In the genomic region with DNA sequence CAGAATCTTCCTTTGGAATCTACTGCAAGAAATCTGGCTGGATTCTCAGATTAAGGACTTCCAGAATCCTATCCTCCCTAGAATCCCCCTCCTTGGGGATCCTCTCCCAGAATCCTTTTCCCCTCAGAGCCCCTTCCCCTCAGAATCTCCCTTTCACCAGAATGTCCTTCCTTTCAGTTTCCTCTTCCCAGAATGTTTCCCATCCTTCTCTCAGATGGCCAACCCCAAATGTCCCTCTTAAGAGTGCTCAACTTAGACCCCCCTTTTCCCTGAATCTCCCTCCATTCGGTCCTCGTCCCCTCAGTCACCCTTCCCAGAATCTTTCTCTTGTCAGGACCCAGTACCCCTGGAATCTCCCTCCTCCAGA, we compare ENCODE assay signal across 8 cellular contexts. TPM values are rescaled to one million over a fixed set of nuclear protein-coding genes. Genes with fewer than 3 reads are reported as not detected.
DNase-seq lines count a peak whose midpoint lies in the region; ATAC-seq, FAIRE-seq and TF ChIP-seq lines count a peak whose summit lies in the region.

No MANE protein-coding gene starts in this region.

- ATAC-seq in SK-N-SH treated with all-trans-retinoic acid at 6 μM for 48 hours: no peak

- H3K27me3 Mint-ChIP-seq in activated naive CD8-positive, alpha-beta T cell: no peaks in the 10 kb centered on the region
- peaks cover 16 to 21% (median 17%) of the 10 kb centered on the region in 3 donors for H3K27me3 Mint-ChIP-seq in immature natural killer cell (ENCODE audit: low read depth in 3 of 3)

- H3K4me1 Mint-ChIP-seq in activated naive CD8-positive, alpha-beta T cell (ENCODE audit: low read depth): peaks cover 37% of the 10 kb centered on the region
- peaks cover 35 to 43% of the 10 kb centered on the region in 2 donors for H3K4me1 Mint-ChIP-seq in immature natural killer cell

- H3K9ac ChIP-seq in SK-N-SH (peak overlapping the region; percentile 87), subcutaneous abdominal adipose tissue (ENCODE audit: low read length in 5 of 5) (peak overlapping the region in 4 of 5 donors; percentile 63 to 94 (median 89))

- DNase-seq in SK-N-SH: no peak
- no peak for DNase-seq in immature natural killer cell
- no peak for DNase-seq in urothelium cell line (ENCODE audit: low spot score)
- DNase-seq in effector CD8-positive, alpha-beta T cell (lab: John Stamatoyannopoulos, UW): no peak
- DNase-seq in RCC 7860 (ENCODE audit: low spot score): no peak

- no peaks in the 10 kb centered on the region for H3K9me3 ChIP-seq in SK-N-SH
- H3K9me3 ChIP-seq in subcutaneous abdominal adipose tissue (ENCODE audit: control insufficient read depth in 5 of 5, low read length in 5 of 5): no peaks in the 10 kb centered on the region

- no peak for TF ChIP-seq EP300 in SK-N-SH (IDR thresholded peaks at IDR 0.05; ENCODE audit: borderline replicate concordance in 1 of 2, low read depth in 1 of 2, low read length in 1 of 2)

- WGBS in SK-N-SH (ENCODE audit: low lambda C conversion rate): 5% methylated on average over 2 of the region's 2 CpGs

- peak overlapping the region; percentile 100 for H3K27ac Mint-ChIP-seq in activated naive CD8-positive, alpha-beta T cell
- peak overlapping the region; percentile 93 to 99 (median 98) for H3K27ac Mint-ChIP-seq in immature natural killer cell

- no peaks in the 10 kb centered on the region for H3K9me3 Mint-ChIP-seq in activated naive CD8-positive, alpha-beta T cell (ENCODE audit: low read depth)
- H3K9me3 Mint-ChIP-seq in immature natural killer cell: no peaks in the 10 kb centered on the region

- H3K4me3 Mint-ChIP-seq in activated naive CD8-positive, alpha-beta T cell: peak overlapping the region; percentile 100
- H3K4me3 Mint-ChIP-seq in immature natural killer cell: peak overlapping the region; percentile 93 to 99 (median 95)

- TF ChIP-seq CTCF in SK-N-SH (IDR thresholded peaks at IDR 0.05): no peak

- H3K27ac ChIP-seq in SK-N-SH (ENCODE audit: low read depth in 2 of 2, low read length in 1 of 2): peak overlapping the region; percentile 85 to 92; a peak in 3 of 4 replicates
- peak overlapping the region; percentile 82 for H3K27ac ChIP-seq in subcutaneous abdominal adipose tissue (ENCODE audit: low read depth, low read length)

- H3K79me2 ChIP-seq in SK-N-SH (ENCODE audit: insufficient read depth): peaks cover 25% of the 10 kb centered on the region

- H3K4me2 ChIP-seq in SK-N-SH: peak overlapping the region; percentile 92

- H3K4me3 ChIP-seq in SK-N-SH (ENCODE audit: low read depth in 2 of 2, low read length in 1 of 2) (peak overlapping the region; percentile 67 to 68), subcutaneous abdominal adipose tissue (ENCODE audit: low read depth in 1 of 5, low read length in 5 of 5) (peak overlapping the region; percentile 54 to 96 (median 93))

- no peaks in the 10 kb centered on the region for H3K9me2 ChIP-seq in SK-N-SH

- H3F3A ChIP-seq in SK-N-SH (replicated peaks; ENCODE audit: insufficient read depth): peaks cover 36% of the 10 kb centered on the region

- CTCF ChIA-PET in SK-N-SH (lab: Yijun Ruan, JAX): interaction anchor here (0.7 to 3.4 kb wide), 9 partner anchors 9 to 115 kb away, joined by 3 to 18 read pairs (median 4); a partner anchor contains a TSS

- POLR2A ChIA-PET in SK-N-SH (lab: Yijun Ruan, JAX): interaction anchor here (0.6 to 1.7 kb wide), 22 partner anchors 9 to 1062 kb away, joined by 3 to 39 read pairs (median 7); a partner anchor contains a TSS

- peaks cover 11% of the 10 kb centered on the region for H3K36me3 Mint-ChIP-seq in activated naive CD8-positive, alpha-beta T cell
- peaks cover 6 to 24% (median 14%) of the 10 kb centered on the region in 3 donors for H3K36me3 Mint-ChIP-seq in immature natural killer cell

- FAIRE-seq in urothelium cell line (lab: Jason Lieb, UNC) (no peak), RCC 7860 (lab: Jason Lieb, UNC) (no peak)

- H3K4me1 ChIP-seq in SK-N-SH (ENCODE audit: control insufficient read depth in 1 of 2, insufficient read depth in 2 of 2, low read depth in 1 of 2, low read length in 1 of 2) (peaks cover 12 to 15% of the 10 kb centered on the region in 2 experiments; a peak in 2 of 4 replicates), subcutaneous abdominal adipose tissue (ENCODE audit: control insufficient read depth in 5 of 5, insufficient read depth in 5 of 5, low read length in 5 of 5) (peaks cover 6 to 33% (median 27%) of the 10 kb centered on the region in 5 donors)

- H4K20me1 ChIP-seq in SK-N-SH (ENCODE audit: insufficient read depth): peaks cover 14% of the 10 kb centered on the region

- H3K27me3 ChIP-seq in SK-N-SH (ENCODE audit: insufficient read depth) (no peaks in the 10 kb centered on the region), subcutaneous abdominal adipose tissue (ENCODE audit: control insufficient read depth in 5 of 5, insufficient read depth in 4 of 5, low read length in 5 of 5) (no peaks in the 10 kb centered on the region)

- H2AFZ ChIP-seq in SK-N-SH (ENCODE audit: low read depth): no peak overlapping the region; the same call in 1 of the 2 replicates

- no peak for TF ChIP-seq RAD21 in SK-N-SH (IDR thresholded peaks at IDR 0.05; ENCODE audit: low read length)

- H3K36me3 ChIP-seq in SK-N-SH (replicated peaks in 1 of 2; ENCODE audit: control insufficient read depth in 1 of 2, insufficient read depth in 2 of 2, low read length in 1 of 2): peaks cover 21 to 33% of the 10 kb centered on the region in 2 experiments
- peaks cover 0 to 29% (median 24%) of the 10 kb centered on the region in 5 donors for H3K36me3 ChIP-seq in subcutaneous abdominal adipose tissue (ENCODE audit: control insufficient read depth in 5 of 5, insufficient read depth in 5 of 5, low read length in 5 of 5)

TF ChIP-seq in SK-N-SH, 30 proteins besides CTCF, POLR2A, EP300 and RAD21 (continues in another document):
- TF ChIP-seq ELF1 (IDR thresholded peaks at IDR 0.05) (no peak), MEF2A (IDR thresholded peaks at IDR 0.05; ENCODE audit: borderline replicate concordance, low read depth) (no peak)
- TF ChIP-seq, protein P1, sequence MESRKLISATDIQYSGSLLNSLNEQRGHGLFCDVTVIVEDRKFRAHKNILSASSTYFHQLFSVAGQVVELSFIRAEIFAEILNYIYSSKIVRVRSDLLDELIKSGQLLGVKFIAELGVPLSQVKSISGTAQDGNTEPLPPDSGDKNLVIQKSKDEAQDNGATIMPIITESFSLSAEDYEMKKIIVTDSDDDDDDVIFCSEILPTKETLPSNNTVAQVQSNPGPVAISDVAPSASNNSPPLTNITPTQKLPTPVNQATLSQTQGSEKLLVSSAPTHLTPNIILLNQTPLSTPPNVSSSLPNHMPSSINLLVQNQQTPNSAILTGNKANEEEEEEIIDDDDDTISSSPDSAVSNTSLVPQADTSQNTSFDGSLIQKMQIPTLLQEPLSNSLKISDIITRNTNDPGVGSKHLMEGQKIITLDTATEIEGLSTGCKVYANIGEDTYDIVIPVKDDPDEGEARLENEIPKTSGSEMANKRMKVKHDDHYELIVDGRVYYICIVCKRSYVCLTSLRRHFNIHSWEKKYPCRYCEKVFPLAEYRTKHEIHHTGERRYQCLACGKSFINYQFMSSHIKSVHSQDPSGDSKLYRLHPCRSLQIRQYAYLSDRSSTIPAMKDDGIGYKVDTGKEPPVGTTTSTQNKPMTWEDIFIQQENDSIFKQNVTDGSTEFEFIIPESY (IDR thresholded peaks at IDR 0.05; ENCODE audit: borderline replicate concordance, low read depth): no peak

TF ChIP-seq in SK-N-SH treated with all-trans-retinoic acid at 6 μM for 48 hours, 23 proteins besides CTCF, POLR2A, EP300 and RAD21 (continues in another document):
- TF ChIP-seq, protein P2, sequence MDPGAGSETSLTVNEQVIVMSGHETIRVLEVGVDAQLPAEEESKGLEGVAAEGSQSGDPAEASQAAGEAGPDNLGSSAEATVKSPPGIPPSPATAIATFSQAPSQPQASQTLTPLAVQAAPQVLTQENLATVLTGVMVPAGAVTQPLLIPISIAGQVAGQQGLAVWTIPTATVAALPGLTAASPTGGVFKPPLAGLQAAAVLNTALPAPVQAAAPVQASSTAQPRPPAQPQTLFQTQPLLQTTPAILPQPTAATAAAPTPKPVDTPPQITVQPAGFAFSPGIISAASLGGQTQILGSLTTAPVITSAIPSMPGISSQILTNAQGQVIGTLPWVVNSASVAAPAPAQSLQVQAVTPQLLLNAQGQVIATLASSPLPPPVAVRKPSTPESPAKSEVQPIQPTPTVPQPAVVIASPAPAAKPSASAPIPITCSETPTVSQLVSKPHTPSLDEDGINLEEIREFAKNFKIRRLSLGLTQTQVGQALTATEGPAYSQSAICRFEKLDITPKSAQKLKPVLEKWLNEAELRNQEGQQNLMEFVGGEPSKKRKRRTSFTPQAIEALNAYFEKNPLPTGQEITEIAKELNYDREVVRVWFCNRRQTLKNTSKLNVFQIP (CRISPR knock-in tag; IDR thresholded peaks at IDR 0.05; ENCODE audit: borderline replicate concordance, low read depth): no peak
- TF ChIP-seq GLIS3 (CRISPR knock-in tag; IDR thresholded peaks at IDR 0.05): no peak
- TF ChIP-seq TOX (CRISPR knock-in tag; IDR thresholded peaks at IDR 0.05; ENCODE audit: borderline replicate concordance): no peak
- no peak for TF ChIP-seq CSDC2 (CRISPR knock-in tag; IDR thresholded peaks at IDR 0.05)

RNA-seq across cellular contexts. Expression of a gene that starts 0.6 kb away (rescaled TPM):
- polyA plus RNA-seq in SK-N-SH (2012; rRNA removed) (5,038 and 7,541 TPM in 2 replicates), immature natural killer cell (1,000 to 10,000 TPM in 1 of 3 donors, 100 to 1,000 TPM in 2; 733 to 1,627 (median 903) TPM)
- polyA plus RNA-seq in SK-N-SH (2012; cell fraction: cytosol; rRNA removed): 3,850 and 5,242 TPM in 2 replicates
- 1,787 and 2,864 TPM in 2 replicates for polyA plus RNA-seq in SK-N-SH (2012; cell fraction: nucleus; rRNA removed)

RNA-seq across cellular contexts. Expression of a gene that starts 9.0 kb away (rescaled TPM):
- 115 and 137 TPM in 2 replicates for polyA plus RNA-seq in SK-N-SH (2012; rRNA removed)
- 78.5 and 93.1 TPM in 2 replicates for polyA plus RNA-seq in SK-N-SH (2012; cell fraction: cytosol; rRNA removed)
- polyA plus RNA-seq in SK-N-SH (2012; cell fraction: nucleus; rRNA removed): 474 and 528 TPM in 2 replicates
- 100 to 1,000 TPM in 1 of 3 donors, 10 to 100 TPM in 2; 30.5 to 114 (median 67.0) TPM for polyA plus RNA-seq in immature natural killer cell

RNA-seq across cellular contexts. Expression of a gene that starts 23.9 kb away (rescaled TPM):
- polyA plus RNA-seq in SK-N-SH (2012; rRNA removed) (13.6 and 13.8 TPM in 2 replicates), immature natural killer cell (1 to 10 TPM in 2 of 3 donors, not detected in 1; 3.7 to 4.3 TPM)
- polyA plus RNA-seq in SK-N-SH (2012; cell fraction: cytosol; rRNA removed): 2.8 and 4.6 TPM in 2 replicates
- 85.4 and 89.2 TPM in 2 replicates for polyA plus RNA-seq in SK-N-SH (2012; cell fraction: nucleus; rRNA removed)

RNA-seq across cellular contexts. Expression of a gene that starts 29.7 kb away (rescaled TPM):
- 19.7 and 49.3 TPM in 2 replicates for polyA plus RNA-seq in SK-N-SH (2012; rRNA removed)
- polyA plus RNA-seq in SK-N-SH (2012; cell fraction: cytosol; rRNA removed): 21.0 and 26.5 TPM in 2 replicates
- 127 and 135 TPM in 2 replicates for polyA plus RNA-seq in SK-N-SH (2012; cell fraction: nucleus; rRNA removed)
- 100 to 1,000 TPM; 305 to 745 (median 318) TPM for polyA plus RNA-seq in immature natural killer cell

RNA-seq across cellular contexts. Expression of a gene that starts 44.3 kb away (rescaled TPM):
- polyA plus RNA-seq in SK-N-SH (2012; rRNA removed): 83.8 and 98.1 TPM in 2 replicates
- polyA plus RNA-seq in SK-N-SH (2012; cell fraction: cytosol; rRNA removed): 54.4 and 65.3 TPM in 2 replicates
- polyA plus RNA-seq in SK-N-SH (2012; cell fraction: nucleus; rRNA removed): 108 and 156 TPM in 2 replicates
- 10 to 100 TPM; 50.4 to 65.2 (median 58.6) TPM for polyA plus RNA-seq in immature natural killer cell
